In the genomic region with DNA sequence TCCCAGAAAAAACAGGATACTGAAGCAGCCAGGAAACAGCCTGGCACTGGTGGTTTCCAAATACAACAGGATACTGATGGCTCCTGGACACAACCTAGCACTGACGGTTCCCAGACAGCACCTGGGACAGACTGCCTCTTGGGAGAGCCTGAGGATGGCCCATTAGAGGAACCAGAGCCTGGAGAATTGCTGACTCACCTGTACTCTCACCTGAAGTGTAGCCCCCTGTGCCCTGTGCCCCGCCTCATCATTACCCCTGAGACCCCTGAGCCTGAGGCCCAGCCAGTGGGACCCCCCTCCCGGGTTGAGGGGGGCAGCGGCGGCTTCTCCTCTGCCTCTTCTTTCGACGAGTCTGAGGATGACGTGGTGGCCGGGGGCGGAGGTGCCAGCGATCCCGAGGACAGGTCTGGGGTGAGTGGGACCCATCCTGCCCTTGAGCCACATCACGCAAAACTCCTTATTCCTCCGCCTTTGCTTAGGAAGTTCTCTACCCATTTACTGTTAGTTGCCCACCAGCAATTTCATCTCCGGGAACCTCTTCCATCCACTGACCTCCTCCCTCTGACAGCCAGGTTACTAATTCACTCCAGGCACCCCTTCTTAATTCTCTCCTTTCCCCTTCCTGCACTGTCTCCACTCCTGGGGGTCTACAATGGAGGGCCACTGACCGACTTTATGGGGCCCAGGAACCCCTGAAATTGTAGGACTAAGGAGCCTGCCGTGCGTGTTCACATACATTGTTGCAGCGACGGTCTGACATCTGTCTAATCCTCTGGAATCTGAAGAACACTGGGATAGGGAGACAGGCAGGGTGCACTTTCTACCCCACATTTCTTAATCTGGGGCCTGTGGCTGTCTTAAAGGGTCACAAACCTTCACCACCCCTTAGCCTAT, we compare ENCODE assay signal across 8 cellular contexts. TPM values are rescaled to one million over a fixed set of nuclear protein-coding genes. Genes with fewer than 3 reads are reported as not detected.
A peak's percentile ranks its signal among the peaks of the same experiment; 100 is the strongest.
DNase-seq lines count a peak whose midpoint lies in the region; ATAC-seq and TF ChIP-seq lines count a peak whose summit lies in the region.

No MANE protein-coding gene starts in this region.

- H3K4me3 ChIP-seq in NT2/D1 (ENCODE audit: insufficient read length, low read depth) (peak overlapping the region; percentile 87), dorsolateral prefrontal cortex (peak overlapping the region; percentile 61 to 97 (median 83)), muscle layer of colon (ENCODE audit: low read depth in 1 of 2, low read length in 2 of 2) (peak overlapping the region; percentile 83 to 97)

- H3K9ac ChIP-seq in NT2/D1 (ENCODE audit: insufficient read length, low read depth): peak overlapping the region; percentile 61
- peak overlapping the region; percentile 96 for H3K9ac ChIP-seq in muscle layer of colon (ENCODE audit: low read length)

- TF ChIP-seq CTCF in dorsolateral prefrontal cortex (IDR thresholded peaks at IDR 0.05 in 54 of 56, conservative IDR thresholded peaks at IDR 0.05 in 2 of 56; ENCODE audit: low read depth in 1 of 56, partially characterized antibody in 56 of 56): no peak

- no peaks in the 10 kb centered on the region for H3K9me3 ChIP-seq in NT2/D1 (ENCODE audit: insufficient read depth, low read length)
- H3K9me3 ChIP-seq in muscle layer of colon (ENCODE audit: low read length): no peaks in the 10 kb centered on the region

- H3K4me1 ChIP-seq in NT2/D1 (ENCODE audit: insufficient read depth, insufficient read length): peaks cover 2% of the 10 kb centered on the region
- peaks cover 66% of the 10 kb centered on the region for H3K4me1 ChIP-seq in muscle layer of colon (ENCODE audit: insufficient read depth, low read length)

- ATAC-seq in GM19395 (IDR thresholded peaks at IDR 0.05; ENCODE audit: unreplicated experiment): no peak
- ATAC-seq in HG02642 (IDR thresholded peaks at IDR 0.05; ENCODE audit: poor library complexity, unreplicated experiment): no peak

- intact Hi-C loops in dorsolateral prefrontal cortex (cut with DNase I): loop anchor here (2.0 to 5.0 kb wide), 4 partner anchors 27 to 89 kb away; partner anchors contain the start of genes ACTMAP (in 2 of the 2), SNRPA (in 2 of the 2) and NUMBL (in 1 of the 2)

- H3K27ac ChIP-seq in dorsolateral prefrontal cortex (peak overlapping the region in 58 of 59 donors; percentile 26 to 98 (median 95)), muscle layer of colon (ENCODE audit: low read depth, low read length) (peak overlapping the region; percentile 94)

- H3K36me3 ChIP-seq in NT2/D1 (ENCODE audit: insufficient read depth, insufficient read length, low read length) (peaks cover 8% of the 10 kb centered on the region), muscle layer of colon (ENCODE audit: insufficient read depth, low read length) (peaks cover 13% of the 10 kb centered on the region)

- H3K27me3 ChIP-seq in NT2/D1 (ENCODE audit: insufficient read depth, insufficient read length): no peaks in the 10 kb centered on the region
- no peaks in the 10 kb centered on the region for H3K27me3 ChIP-seq in dorsolateral prefrontal cortex
- H3K27me3 ChIP-seq in muscle layer of colon (ENCODE audit: control insufficient read depth in 1 of 2, insufficient read depth in 2 of 2, low read length in 2 of 2): no peaks in the 10 kb centered on the region

- DNase-seq in DMS53 treated with DMSO at 0.1 percent for 48 hours (lab: John Stamatoyannopoulos, UW; ENCODE audit: unreplicated experiment) (peak; percentile 28), NT2/D1 (ENCODE audit: low read depth, low spot score) (no peak), dorsolateral prefrontal cortex (no peak), NCI-H2227 (lab: John Stamatoyannopoulos, UW; ENCODE audit: unreplicated experiment) (no peak)
- DNase-seq in activated effector memory CD4-positive, alpha-beta T cell treated with anti-CD3 and anti-CD28 coated beads, Interleukin-2, amount 50 U/mL, for 16 hours: no peak

RNA-seq across cellular contexts. Expression of gene ITPKC, which starts 1.2 kb away (rescaled TPM):
- total RNA-seq in dorsolateral prefrontal cortex: 10 to 100 TPM in 91 of 120 experiments, 1 to 10 TPM in 29; 6.6 to 73.8 (median 12.0) TPM

RNA-seq across cellular contexts. Expression of gene COQ8B, which starts 1.4 kb away (rescaled TPM):
- total RNA-seq in dorsolateral prefrontal cortex: 10 to 100 TPM; 22.8 to 64.2 (median 35.5) TPM

RNA-seq across cellular contexts. Expression of gene NUMBL, which starts 27.7 kb away (rescaled TPM):
- total RNA-seq in dorsolateral prefrontal cortex: 100 to 1,000 TPM in 33 of 120 experiments, 10 to 100 TPM in 87; 35.4 to 140 (median 89.4) TPM

RNA-seq across cellular contexts. Expression of gene ACTMAP, which starts 32.1 kb away (rescaled TPM):
- 10 to 100 TPM in 5 of 120 experiments, 1 to 10 TPM in 115; 1.4 to 15.4 (median 5.6) TPM for total RNA-seq in dorsolateral prefrontal cortex

RNA-seq across cellular contexts. Expression of gene SNRPA, which starts 32.9 kb away (rescaled TPM):
- total RNA-seq in dorsolateral prefrontal cortex: 10 to 100 TPM; 22.7 to 66.6 (median 39.6) TPM
